Comparison of ENCODE assay signal across 14 cellular contexts in genomic region chr2:149087751-149088150, GRCh38. TPM values are rescaled to one million over a fixed set of nuclear protein-coding genes. Genes with fewer than 3 reads are reported as not detected.
DNase-seq lines count a peak whose midpoint lies in the region; ATAC-seq, FAIRE-seq and TF ChIP-seq lines count a peak whose summit lies in the region.
"Had no signal": no experiment of that assay in that cellular context is flagged by ENCODE, and none has a peak within 500 bp of the region (broad histone marks: within the 10 kb centered on the region; RNA-seq: fewer than 3 reads in every experiment).

No MANE protein-coding gene starts in this region.

- no peaks in the 10 kb centered on the region for H3K4me1 Mint-ChIP-seq in Calu3 (ENCODE audit: low read depth, unreplicated experiment)

- H3K27me3 ChIP-seq in SU-DHL-6 (ENCODE audit: low read length) = no peaks in the 10 kb centered on the region
- H3K27me3 ChIP-seq: esophagus squamous epithelium, tibial nerve had no signal

- no peaks in the 10 kb centered on the region for H4K20me1 ChIP-seq in SU-DHL-6 (ENCODE audit: low read depth, low read length)

- H3K9ac ChIP-seq in SU-DHL-6 (ENCODE audit: low read length) = no peak overlapping the region
- H3K9ac ChIP-seq in kidney (ENCODE audit: low read length in 2 of 2) = no peak overlapping the region

- intact Hi-C loops in Calu3 (cut with micrococcal nuclease; ENCODE audit: unreplicated experiment) (loop anchor here (5.0 kb wide), 1 partner anchor 475 kb away; no protein-coding TSS in a partner anchor), kidney (cut with DNase I) (no loop called here)

- no peak overlapping the region for H3K4me3 Mint-ChIP-seq in Calu3 (ENCODE audit: low read depth, unreplicated experiment)

- no peaks in the 10 kb centered on the region for H3K36me3 Mint-ChIP-seq in Calu3 (ENCODE audit: insufficient read depth, unreplicated experiment)

- H3K9me3 ChIP-seq in SU-DHL-6 (ENCODE audit: insufficient read depth, low read length) (no peaks in the 10 kb centered on the region), kidney (ENCODE audit: control insufficient read depth in 1 of 2, low read length in 2 of 2) (no peaks in the 10 kb centered on the region)
- H3K9me3 ChIP-seq: esophagus squamous epithelium, tibial nerve had no signal

- BruUV-seq in Calu3 (replicated peaks; lab: Mats Ljungman, UMichigan) = no TSS peak

- H3K9me2 ChIP-seq in SU-DHL-6 (replicated peaks; ENCODE audit: insufficient read depth, low read length) = no peaks in the 10 kb centered on the region

- ATAC-seq in HG03354 (IDR thresholded peaks at IDR 0.05; ENCODE audit: poor library complexity, severe bottlenecking, unreplicated experiment) = no peak

- peaks cover 29% of the 10 kb centered on the region for H3K27me3 Mint-ChIP-seq in Calu3 (ENCODE audit: unreplicated experiment)

- no peaks in the 10 kb centered on the region for H3K4me1 ChIP-seq in kidney (ENCODE audit: control insufficient read depth in 1 of 2, insufficient read depth in 1 of 2, low read depth in 1 of 2, low read length in 2 of 2)
- H3K4me1 ChIP-seq: esophagus squamous epithelium, tibial nerve had no signal

- H3K4me3 ChIP-seq in SU-DHL-6 (ENCODE audit: insufficient read depth, low read length, poor library complexity, severe bottlenecking) (no peak overlapping the region), kidney (ENCODE audit: low read length in 2 of 2) (no peak overlapping the region)
- H3K4me3 ChIP-seq: esophagus squamous epithelium, tibial nerve had no signal

- CTCF ChIA-PET in Calu3 (lab: Charles Lee) = no interaction called here

- H2AFZ ChIP-seq in SU-DHL-6 (ENCODE audit: low read depth, low read length, severe bottlenecking) = no peak overlapping the region

- TF ChIP-seq CTCF in Calu3 (IDR thresholded peaks at IDR 0.05; ENCODE audit: unreplicated experiment) (no peak), SU-DHL-6 (IDR thresholded peaks at IDR 0.05; ENCODE audit: insufficient read depth, low read length, poor library complexity, severe bottlenecking) (peak; percentile 16), kidney (IDR thresholded peaks at IDR 0.05; ENCODE audit: borderline replicate concordance, extremely low read depth, insufficient read depth) (peak; percentile 12)

- H3K36me3 ChIP-seq in SU-DHL-6 (ENCODE audit: low read length) (no peaks in the 10 kb centered on the region), kidney (ENCODE audit: control insufficient read depth in 1 of 2, insufficient read depth in 2 of 2, low read length in 2 of 2) (no peaks in the 10 kb centered on the region)
- H3K36me3 ChIP-seq: esophagus squamous epithelium, tibial nerve had no signal

- FAIRE-seq in kidney (lab: Jason Lieb, UNC) = no peak
- no peak for FAIRE-seq in frontal cortex (lab: Jason Lieb, UNC)
- FAIRE-seq: G401.6, TTC549 had no signal

- H3F3A ChIP-seq in SU-DHL-6 (ENCODE audit: insufficient read depth) = no peaks in the 10 kb centered on the region

- H3K4me2 ChIP-seq in SU-DHL-6 (ENCODE audit: low read depth, low read length, poor library complexity, severe bottlenecking) = no peak overlapping the region

- no peak overlapping the region for H3K27ac Mint-ChIP-seq in Calu3 (ENCODE audit: unreplicated experiment)

- peaks cover 21% of the 10 kb centered on the region for H3K79me2 ChIP-seq in SU-DHL-6 (ENCODE audit: insufficient read depth, low read length)

- no peaks in the 10 kb centered on the region for H3K9me3 Mint-ChIP-seq in Calu3 (ENCODE audit: low read depth, unreplicated experiment)

- H3K27ac ChIP-seq in SU-DHL-6 (ENCODE audit: low read depth, low read length) (no peak overlapping the region), kidney (ENCODE audit: low read depth in 2 of 2, low read length in 2 of 2) (no peak overlapping the region)
- H3K27ac ChIP-seq: esophagus squamous epithelium, tibial nerve had no signal

- DNase-seq in Calu3 (peak; percentile 13), HCEC 1CT (peak; percentile 2), kidney (no peak), OCI-M2 (lab: John Stamatoyannopoulos, UW; ENCODE audit: unreplicated experiment) (no peak), frontal cortex (ENCODE audit: low spot score in 2 of 2) (no peak)
- no peak for DNase-seq in activated effector memory CD4-positive, alpha-beta T cell treated with anti-CD3 and anti-CD28 coated beads, Interleukin-2, amount 50 U/mL, for 16 hours
- DNase-seq: activated naive CD4-positive, alpha-beta T cell treated with anti-CD3 and anti-CD28 coated beads, Interleukin-2, amount 50 U/mL, for 16 hours; esophagus squamous epithelium; NCI-H345 had no signal

RNA-seq across cellular contexts. Expression of gene LYPD6B, which starts 49.3 kb away (rescaled TPM):
- total RNA-seq in Calu3 (2022) (0.87 and 1.3 TPM in 2 replicates), kidney (9.4 TPM), frontal cortex (4.5 TPM)
- polyA plus RNA-seq in kidney (ENCODE audit: insufficient read depth, low read depth, low replicate concordance) = 17.6 TPM
- total RNA-seq: tibial nerve had no signal

Comparison
In these comparisons a context has a peak if more than half of its experiments do, and no peak if none do; other contexts are left out.
1. DNase-seq: peak in Calu3 (single experiment) and HCEC 1CT (single experiment); none in kidney (single experiment), activated effector memory CD4-positive, alpha-beta T cell treated with anti-CD3 and anti-CD28 coated beads, Interleukin-2, amount 50 U/mL, for 16 hours (single experiment), OCI-M2 (single experiment) and frontal cortex (0 of 2).